ENCODE assay signal across 8 cellular contexts in the genomic region with DNA sequence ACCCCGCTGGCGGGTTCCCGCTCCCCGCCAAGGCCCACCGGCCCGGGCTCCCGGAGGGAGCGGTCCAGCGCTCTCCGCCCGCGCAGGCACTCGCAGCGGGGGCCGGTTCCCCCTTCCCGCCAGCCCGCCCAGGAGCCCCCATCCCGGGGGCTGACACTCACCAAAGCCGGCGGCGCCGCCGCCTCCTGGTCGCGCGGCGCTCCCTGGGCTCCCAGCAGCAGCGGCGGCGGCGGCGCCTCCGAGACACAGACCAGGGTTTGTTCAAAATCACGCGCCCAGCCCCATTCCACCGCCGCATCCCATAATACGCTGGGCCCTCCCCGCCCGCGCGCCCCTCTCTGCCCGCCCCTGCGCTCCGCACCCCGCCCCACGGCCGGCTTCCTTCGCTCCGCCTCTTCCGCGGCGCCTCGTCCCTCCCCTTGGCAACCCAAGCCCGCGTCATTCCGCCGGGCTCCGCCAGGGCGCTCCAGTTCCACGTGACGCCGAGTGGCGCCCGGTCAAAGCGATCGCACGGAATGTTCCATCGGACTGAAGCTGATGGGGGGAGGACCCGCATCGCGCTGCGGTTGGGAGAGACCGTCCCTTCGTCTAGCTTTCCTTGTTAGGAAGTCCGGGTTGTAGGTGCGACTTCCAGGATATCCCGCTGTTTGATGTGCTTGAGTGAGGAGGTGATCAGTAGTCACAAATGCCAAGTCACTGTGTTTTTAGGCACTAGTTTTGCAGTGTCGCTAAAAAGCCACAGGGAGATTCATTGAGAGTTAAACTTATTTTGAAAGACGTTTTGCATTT. TPM values are rescaled to one million over a fixed set of nuclear protein-coding genes. Genes with fewer than 3 reads are reported as not detected.
DNase-seq lines count a peak whose midpoint lies in the region; ATAC-seq and TF ChIP-seq lines count a peak whose summit lies in the region.

No MANE protein-coding gene starts in this region.

- CTCF ChIA-PET in Calu3 (lab: Charles Lee): interaction anchor here (0.9 to 1.0 kb wide), 2 partner anchors 18 to 22 kb away, joined by 3 to 4 read pairs; a partner anchor contains a TSS

- ATAC-seq in GM21381 (IDR thresholded peaks at IDR 0.05; ENCODE audit: unreplicated experiment): peak; percentile 81

- H3K27me3 Mint-ChIP-seq in Calu3 (ENCODE audit: unreplicated experiment) (no peaks in the 10 kb centered on the region), endothelial cell (ENCODE audit: unreplicated experiment) (peaks cover 11% of the 10 kb centered on the region), mesothelial cell of epicardium (ENCODE audit: low read depth) (no peaks in the 10 kb centered on the region)

- BruUV-seq in Calu3 (replicated peaks; lab: Mats Ljungman, UMichigan): no TSS peak

- H3K4me3 Mint-ChIP-seq in Calu3 (ENCODE audit: low read depth, unreplicated experiment) (peak overlapping the region; percentile 93), endothelial cell (ENCODE audit: unreplicated experiment) (peak overlapping the region; percentile 94), mesothelial cell of epicardium (peak overlapping the region; percentile 89)

- no peaks in the 10 kb centered on the region for H3K9me3 Mint-ChIP-seq in Calu3 (ENCODE audit: low read depth, unreplicated experiment)
- no peaks in the 10 kb centered on the region for H3K9me3 Mint-ChIP-seq in endothelial cell (ENCODE audit: unreplicated experiment)
- H3K9me3 Mint-ChIP-seq in mesothelial cell of epicardium: no peaks in the 10 kb centered on the region

- H3K4me1 Mint-ChIP-seq in Calu3 (ENCODE audit: low read depth, unreplicated experiment): peaks cover 13% of the 10 kb centered on the region
- peaks cover 29% of the 10 kb centered on the region for H3K4me1 Mint-ChIP-seq in endothelial cell (ENCODE audit: unreplicated experiment)
- H3K4me1 Mint-ChIP-seq in mesothelial cell of epicardium: peaks cover 33% of the 10 kb centered on the region

- DNase-seq in Calu3: peak; percentile 95
- DNase-seq in HUDEP-2 (lab: John Stamatoyannopoulos, UW; ENCODE audit: unreplicated experiment in 76 of 76): peak in 75 of 76 experiments; percentile 29 to 98 (median 95)
- DNase-seq in NOMO-1 treated with dmso at 0.1 percent for 144 hours (lab: John Stamatoyannopoulos, UW; ENCODE audit: unreplicated experiment): peak; percentile 95
- peak; percentile 86 for DNase-seq in activated CD8-positive, alpha-beta memory T cell treated with anti-CD3 and anti-CD28 coated beads, Interleukin-2, amount 50 U/mL, for 24 hours (ENCODE audit: extremely low read depth)
- peak; percentile 99 for DNase-seq in endothelial cell (ENCODE audit: low spot score)
- peak; percentile 96 to 98 for DNase-seq in mesothelial cell of epicardium (ENCODE audit: low spot score in 2 of 2, unreplicated experiment in 2 of 2)
- DNase-seq in stimulated activated CD8-positive, alpha-beta memory T cell treated with anti-CD3 and anti-CD28 coated beads, Interleukin-15, amount 100 ng/mL, for 48 hours (ENCODE audit: low read depth in 2 of 2): peak; percentile 95

- intact Hi-C loops in Calu3 (cut with micrococcal nuclease; ENCODE audit: unreplicated experiment): loop anchor here (5.0 kb wide), 1 partner anchor 111 kb away; a partner anchor contains a TSS

- H3K36me3 Mint-ChIP-seq in Calu3 (ENCODE audit: insufficient read depth, unreplicated experiment): peaks cover 40% of the 10 kb centered on the region
- peaks cover 5% of the 10 kb centered on the region for H3K36me3 Mint-ChIP-seq in endothelial cell (ENCODE audit: low read depth, unreplicated experiment)
- H3K36me3 Mint-ChIP-seq in mesothelial cell of epicardium: no peaks in the 10 kb centered on the region

- no peak for TF ChIP-seq CTCF in Calu3 (IDR thresholded peaks at IDR 0.05; ENCODE audit: unreplicated experiment)
- TF ChIP-seq CTCF in endothelial cell (IDR thresholded peaks at IDR 0.05; ENCODE audit: unreplicated experiment): peak; percentile 67
- peak; percentile 51 for TF ChIP-seq CTCF in mesothelial cell of epicardium (IDR thresholded peaks at IDR 0.05; ENCODE audit: unreplicated experiment)

- peak overlapping the region; percentile 86 for H3K27ac Mint-ChIP-seq in Calu3 (ENCODE audit: unreplicated experiment)
- peak overlapping the region; percentile 88 for H3K27ac Mint-ChIP-seq in endothelial cell (ENCODE audit: unreplicated experiment)
- peak overlapping the region; percentile 97 for H3K27ac Mint-ChIP-seq in mesothelial cell of epicardium

RNA-seq across cellular contexts. Expression of a gene that starts 2.2 kb away (rescaled TPM):
- total RNA-seq in Calu3 (2022) (16.3 and 16.4 TPM in 2 replicates), endothelial cell (ENCODE audit: unreplicated experiment) (10.9 TPM), mesothelial cell of epicardium (12.9 to 13.1 TPM (median 12.9 TPM) in 3 replicates)

RNA-seq across cellular contexts. Expression of a gene that starts 22.2 kb away (rescaled TPM):
- total RNA-seq in Calu3 (2022) (21.0 and 21.7 TPM in 2 replicates), endothelial cell (ENCODE audit: unreplicated experiment) (32.2 TPM), mesothelial cell of epicardium (34.1 to 39.6 TPM (median 36.6 TPM) in 3 replicates)

Comparison
In these comparisons a context has a peak if more than half of its experiments do, and no peak if none do; other contexts are left out.
1. Peak in every context shown above with its lines: DNase-seq and ATAC-seq.